16 cellular contexts compared by ENCODE assay signal in the genomic region with DNA sequence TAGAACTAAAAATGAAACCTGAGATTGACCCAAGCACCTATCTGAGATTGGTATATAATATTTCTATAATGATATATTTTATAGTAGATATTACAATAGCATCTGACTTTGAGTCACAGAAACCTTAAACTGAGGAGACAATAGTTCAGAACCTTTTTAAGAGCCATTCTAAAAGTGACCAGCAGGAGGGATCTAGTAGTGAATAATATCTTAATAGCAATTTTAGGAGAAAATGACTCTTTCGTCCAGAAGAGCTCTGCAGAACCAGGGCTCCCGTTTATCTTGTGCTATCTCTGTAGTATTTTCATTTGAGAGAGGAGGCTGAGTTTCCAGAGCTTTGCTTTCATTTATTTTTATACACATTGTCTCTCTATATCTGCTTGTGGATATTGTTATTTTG.
A peak's percentile ranks its signal among the peaks of the same experiment; 100 is the strongest.
DNase-seq lines count a peak whose midpoint lies in the region; ATAC-seq and TF ChIP-seq lines count a peak whose summit lies in the region.
"Had no signal": no experiment of that assay in that cellular context is flagged by ENCODE, and none has a peak within 500 bp of the region (broad histone marks: within the 10 kb centered on the region; RNA-seq: fewer than 3 reads in every experiment).

No MANE protein-coding gene starts in this region.

- H3K27ac ChIP-seq in IMR-90 (ENCODE audit: insufficient read depth, low read length) (no peak overlapping the region), brain microvascular endothelial cell (no peak overlapping the region), transverse colon (no peak overlapping the region)
- H3K27ac ChIP-seq: breast epithelium, epithelial cell of prostate, HL-60, sigmoid colon had no signal

- no peaks in the 10 kb centered on the region for H4K20me1 ChIP-seq in IMR-90 (ENCODE audit: insufficient read depth, low read length)

- no peak overlapping the region for H2BK20ac ChIP-seq in IMR-90 (ENCODE audit: low read depth, low read length)

- no peak overlapping the region for H4K91ac ChIP-seq in IMR-90 (ENCODE audit: insufficient read depth, low read depth, low read length)

- no peaks in the 10 kb centered on the region for H3K9me3 Mint-ChIP-seq in neural crest cell
- H3K9me3 Mint-ChIP-seq: activated T-helper 17 cell treated with anti-CD3 and anti-CD28 coated beads, Interleukin-2, amount 50 U/mL, for 72 hours had no signal

- H3K9me1 ChIP-seq in IMR-90 (ENCODE audit: insufficient read depth, low read length), result peaks cover 3% of the 10 kb centered on the region; the same call in 1 of the 2 replicates

- H3K9ac ChIP-seq in IMR-90 (ENCODE audit: low read depth, low read length), result no peak overlapping the region

- DNase-seq in BE2C, result no peak
- no peak for DNase-seq in IMR-90
- peak; percentile 11 for DNase-seq in brain microvascular endothelial cell
- DNase-seq in neural crest cell (ENCODE audit: low read depth, low spot score), result no peak
- DNase-seq in transverse colon, result no peak
- DNase-seq in OCI-M2 (lab: John Stamatoyannopoulos, UW; ENCODE audit: unreplicated experiment), result no peak
- no peak for DNase-seq in T-helper 2 cell
- DNase-seq: activated CD4-positive, alpha-beta T cell treated with anti-CD3 and anti-CD28 coated beads for 4 hours; Calu3; sigmoid colon; T-helper 1 cell had no signal

- no peak overlapping the region for H3K14ac ChIP-seq in IMR-90 (replicated peaks; ENCODE audit: low read depth, low read length)

- CTCF ChIA-PET in IMR-90 (lab: Yijun Ruan, JAX), result interaction anchor here (1.1 to 1.5 kb wide), 2 partner anchors 9 to 13 kb away, joined by 3 to 4 read pairs; no protein-coding TSS in a partner anchor

- H2AK9ac ChIP-seq in IMR-90 (replicated peaks; ENCODE audit: low read depth, low read length, poor library complexity), result no peak overlapping the region

- no peak overlapping the region for H3K56ac ChIP-seq in IMR-90 (ENCODE audit: extremely low read depth, insufficient read depth, low read length)

- in situ Hi-C loops in IMR-90 (cut with MboI; ENCODE audit: low sequenced_read_pairs) (no loop called here), brain microvascular endothelial cell (cut with HindIII; ENCODE audit: low pct_ligation_motif_present, low sequenced_read_pairs) (no loop called here), transverse colon (cut with MboI; ENCODE audit: low pct_ligation_motif_present in 1 of 4, low pct_unique_long_range_greater_than_20kb in 1 of 4, low sequenced_read_pairs in 3 of 4) (no loop called here)

- no peaks in the 10 kb centered on the region for H3K9me3 ChIP-seq in BE2C
- H3K9me3 ChIP-seq in IMR-90 (ENCODE audit: control insufficient read depth, insufficient read depth, low read length), result no peaks in the 10 kb centered on the region
- H3K9me3 ChIP-seq in transverse colon, result no peaks in the 10 kb centered on the region
- H3K9me3 ChIP-seq: breast epithelium, sigmoid colon had no signal

- H3K4me3 Mint-ChIP-seq in neural crest cell, result no peak overlapping the region
- H3K4me3 Mint-ChIP-seq: activated T-helper 17 cell treated with anti-CD3 and anti-CD28 coated beads, Interleukin-2, amount 50 U/mL, for 72 hours had no signal

- H4K8ac ChIP-seq in IMR-90 (ENCODE audit: low read depth in 2 of 2, low read length in 2 of 2), result no peak overlapping the region

- H3K27me3 ChIP-seq in BE2C (no peaks in the 10 kb centered on the region), IMR-90 (ENCODE audit: control insufficient read depth, insufficient read depth, low read length) (no peaks in the 10 kb centered on the region), brain microvascular endothelial cell (replicated peaks) (no peaks in the 10 kb centered on the region), transverse colon (no peaks in the 10 kb centered on the region)
- H3K27me3 ChIP-seq: breast epithelium, sigmoid colon had no signal

- H3K36me3 Mint-ChIP-seq in neural crest cell (ENCODE audit: low read depth), result no peaks in the 10 kb centered on the region

- TF ChIP-seq POLR2A in IMR-90 (IDR thresholded peaks at IDR 0.05; ENCODE audit: low read depth, low read length) (no peak), transverse colon (IDR thresholded peaks at IDR 0.05) (no peak)

- no peak overlapping the region for H4K5ac ChIP-seq in IMR-90 (ENCODE audit: low read depth, low read length)

- no peaks in the 10 kb centered on the region; the same call in 1 of the 2 replicates for H3K4me1 ChIP-seq in BE2C
- no peaks in the 10 kb centered on the region for H3K4me1 ChIP-seq in IMR-90 (ENCODE audit: control insufficient read depth, insufficient read depth, low read length)
- H3K4me1 ChIP-seq in transverse colon, result no peaks in the 10 kb centered on the region
- H3K4me1 ChIP-seq: breast epithelium had no signal

- no peak overlapping the region for H3K4ac ChIP-seq in IMR-90 (ENCODE audit: low read depth, low read length)

- no CpG with 5 or more reads among the region's 2 CpGs for WGBS in IMR-90 (ENCODE audit: extremely low coverage in 2 of 2, insufficient read length in 1 of 2), 2 experiments
- 86 to 92% methylated on average over 2 of the region's 2 CpGs for WGBS in transverse colon (ENCODE audit: low coverage in 1 of 2), 2 donors

- H2AK5ac ChIP-seq in IMR-90 (ENCODE audit: low read depth, low read length), result no peak overlapping the region

- H3K79me1 ChIP-seq in IMR-90 (ENCODE audit: low read depth in 1 of 2, low read length in 2 of 2), result peaks cover 0 to 8% of the 10 kb centered on the region in 2 experiments; a peak in 3 of 4 replicates

- ATAC-seq in IMR-90 (ENCODE audit: low read depth), result no peak
- ATAC-seq in HG03135 (IDR thresholded peaks at IDR 0.05; ENCODE audit: unreplicated experiment), result no peak
- ATAC-seq: activated T-helper 17 cell treated with anti-CD3 and anti-CD28 coated beads, Interleukin-2, amount 50 U/mL, for 72 hours had no signal

- H3K4me3 ChIP-seq in BE2C (ENCODE audit: low read depth, low read length), result no peak overlapping the region
- no peak overlapping the region for H3K4me3 ChIP-seq in IMR-90 (ENCODE audit: insufficient read depth, low read depth, low read length)
- no peak overlapping the region for H3K4me3 ChIP-seq in brain microvascular endothelial cell (ENCODE audit: low read depth, low read length)
- no peak overlapping the region for H3K4me3 ChIP-seq in transverse colon
- H3K4me3 ChIP-seq: breast epithelium, sigmoid colon had no signal

- H3K4me2 ChIP-seq in IMR-90 (ENCODE audit: low read depth, low read length), result no peak overlapping the region

- no peak for TF ChIP-seq RAD21 in IMR-90 (IDR thresholded peaks at IDR 0.05; ENCODE audit: low read length)

- no peak overlapping the region for H2BK120ac ChIP-seq in IMR-90 (ENCODE audit: low read depth, low read length)

- H3K36me3 ChIP-seq in BE2C (peaks cover 3% of the 10 kb centered on the region; the same call in 1 of the 2 replicates), IMR-90 (ENCODE audit: control insufficient read depth, insufficient read depth, low read length) (peaks cover 10% of the 10 kb centered on the region), brain microvascular endothelial cell (replicated peaks) (no peaks in the 10 kb centered on the region), transverse colon (peaks cover 0 to 13% (median 3%) of the 10 kb centered on the region in 4 donors)
- H3K36me3 ChIP-seq: breast epithelium had no signal

- TF ChIP-seq CTCF in BE2C (IDR thresholded peaks at IDR 0.05; ENCODE audit: low read depth, low read length) (peak; percentile 34), IMR-90 (conservative IDR thresholded peaks at IDR 0.05; ENCODE audit: low read depth, low read length) (peak; percentile 25; the same call in 1 of the 2 replicates), brain microvascular endothelial cell (IDR thresholded peaks at IDR 0.05; ENCODE audit: low read depth, low read length, missing control alignments) (peak; percentile 40), neural crest cell (conservative IDR thresholded peaks at IDR 0.05) (peak; percentile 46), transverse colon (IDR thresholded peaks at IDR 0.05) (peak in 2 of 5 experiments; percentile 13 to 21)

- no peak overlapping the region for H2BK5ac ChIP-seq in IMR-90 (ENCODE audit: low read depth, low read length, poor library complexity, severe bottlenecking)

- dilution Hi-C loops in IMR-90 (cut with HindIII; ENCODE audit: low sequenced_read_pairs, unreplicated experiment), result no loop called here

- POLR2A ChIA-PET in IMR-90 (lab: Charles Lee; ENCODE audit: unreplicated experiment), result no interaction called here

- no TSS peak for BruUV-seq in IMR-90 (replicated peaks; lab: Mats Ljungman, UMichigan)

- no peak overlapping the region for H3K18ac ChIP-seq in IMR-90 (ENCODE audit: low read depth, low read length)

- no peak overlapping the region for H2AFZ ChIP-seq in IMR-90 (replicated peaks; ENCODE audit: low read length, poor library complexity)

- H3K4me1 Mint-ChIP-seq in neural crest cell, result peaks cover 3% of the 10 kb centered on the region
- H3K4me1 Mint-ChIP-seq: activated T-helper 17 cell treated with anti-CD3 and anti-CD28 coated beads, Interleukin-2, amount 50 U/mL, for 72 hours had no signal

- H2BK15ac ChIP-seq in IMR-90 (ENCODE audit: low read depth, low read length), result no peak overlapping the region

- no peak overlapping the region for H3K23ac ChIP-seq in IMR-90 (ENCODE audit: low read depth, low read length)

- no peak overlapping the region for H3K27ac Mint-ChIP-seq in neural crest cell (ENCODE audit: unreplicated experiment)
- H3K27ac Mint-ChIP-seq: activated T-helper 17 cell treated with anti-CD3 and anti-CD28 coated beads, Interleukin-2, amount 50 U/mL, for 72 hours had no signal

- no peak for TF ChIP-seq EP300 in transverse colon (IDR thresholded peaks at IDR 0.05; ENCODE audit: low read depth)

- intact Hi-C loops in IMR-90 (cut with micrococcal nuclease), result no loop called here
- intact Hi-C loops in transverse colon (cut with DNase I; ENCODE audit: low total_unique reads), result no loop called here

- no peaks in the 10 kb centered on the region for H3K27me3 Mint-ChIP-seq in neural crest cell (ENCODE audit: low read depth)
- H3K27me3 Mint-ChIP-seq: activated T-helper 17 cell treated with anti-CD3 and anti-CD28 coated beads, Interleukin-2, amount 50 U/mL, for 72 hours had no signal

TF ChIP-seq in IMR-90, 13 proteins besides CTCF, POLR2A, EP300 and RAD21 (continues in another document):
- TF ChIP-seq RCOR1 (IDR thresholded peaks at IDR 0.05; ENCODE audit: insufficient replicate concordance, low read length), result no peak
- TF ChIP-seq NFE2L2 (IDR thresholded peaks at IDR 0.05; ENCODE audit: low read depth, low read length), result no peak
- TF ChIP-seq CEBPB (IDR thresholded peaks at IDR 0.05; ENCODE audit: low read depth, low read length), result no peak
- TF ChIP-seq RFX5 (IDR thresholded peaks at IDR 0.05; ENCODE audit: low read depth, low read length), result no peak
- TF ChIP-seq MAFK (IDR thresholded peaks at IDR 0.05; ENCODE audit: low read depth, low read length), result no peak
